In the genomic region with DNA sequence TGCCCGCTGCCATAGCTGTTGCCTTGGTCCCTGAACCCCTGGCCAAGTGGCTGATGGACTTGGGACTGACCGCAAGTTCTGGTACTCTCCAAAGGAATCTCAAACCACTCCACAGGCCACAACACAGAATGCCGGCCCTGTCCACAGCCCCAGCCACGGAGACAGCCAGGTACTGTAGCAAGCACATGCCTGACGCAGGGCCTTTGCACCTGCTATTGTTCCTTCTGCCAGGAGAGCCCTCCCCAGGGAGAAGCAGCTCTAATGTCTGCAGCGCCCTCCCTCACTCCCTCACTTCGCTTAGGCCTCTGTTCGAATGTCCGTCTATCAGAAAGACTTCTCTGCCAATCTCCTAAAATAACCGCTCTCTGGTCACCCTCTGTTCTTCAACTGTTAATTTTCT, we compare ENCODE assay signal across 9 cellular contexts. TPM values are rescaled to one million over a fixed set of nuclear protein-coding genes. Genes with fewer than 3 reads are reported as not detected.
"Had no signal": no experiment of that assay in that cellular context is flagged by ENCODE, and none has a peak within 500 bp of the region (broad histone marks: within the 10 kb centered on the region; RNA-seq: fewer than 3 reads in every experiment).

No MANE protein-coding gene starts in this region.

- H3K9ac ChIP-seq: GM23248 had no signal

- H3K4me1 ChIP-seq: HAP-1 had no signal

- H2AFZ ChIP-seq: GM23248, GM23338 had no signal

- H3K36me3 ChIP-seq: HAP-1 had no signal

- H3K4me2 ChIP-seq: GM23338 had no signal

- H3K4me3 ChIP-seq: GM23248, GM23338, HAP-1 had no signal

- DNase-seq: GM23248, GOT3, H7, H9, HCEC 1CT, HFFc6 had no signal

- H3K27ac ChIP-seq: GM23248 had no signal

- H3K9me3 ChIP-seq: HAP-1 had no signal

RNA-seq across cellular contexts. Expression of gene RTN4RL1, which starts 15.4 kb away (rescaled TPM):
- total RNA-seq: H1 had no signal
- polyA plus RNA-seq: GM23248, GM23338 had no signal
